In the genomic region with DNA sequence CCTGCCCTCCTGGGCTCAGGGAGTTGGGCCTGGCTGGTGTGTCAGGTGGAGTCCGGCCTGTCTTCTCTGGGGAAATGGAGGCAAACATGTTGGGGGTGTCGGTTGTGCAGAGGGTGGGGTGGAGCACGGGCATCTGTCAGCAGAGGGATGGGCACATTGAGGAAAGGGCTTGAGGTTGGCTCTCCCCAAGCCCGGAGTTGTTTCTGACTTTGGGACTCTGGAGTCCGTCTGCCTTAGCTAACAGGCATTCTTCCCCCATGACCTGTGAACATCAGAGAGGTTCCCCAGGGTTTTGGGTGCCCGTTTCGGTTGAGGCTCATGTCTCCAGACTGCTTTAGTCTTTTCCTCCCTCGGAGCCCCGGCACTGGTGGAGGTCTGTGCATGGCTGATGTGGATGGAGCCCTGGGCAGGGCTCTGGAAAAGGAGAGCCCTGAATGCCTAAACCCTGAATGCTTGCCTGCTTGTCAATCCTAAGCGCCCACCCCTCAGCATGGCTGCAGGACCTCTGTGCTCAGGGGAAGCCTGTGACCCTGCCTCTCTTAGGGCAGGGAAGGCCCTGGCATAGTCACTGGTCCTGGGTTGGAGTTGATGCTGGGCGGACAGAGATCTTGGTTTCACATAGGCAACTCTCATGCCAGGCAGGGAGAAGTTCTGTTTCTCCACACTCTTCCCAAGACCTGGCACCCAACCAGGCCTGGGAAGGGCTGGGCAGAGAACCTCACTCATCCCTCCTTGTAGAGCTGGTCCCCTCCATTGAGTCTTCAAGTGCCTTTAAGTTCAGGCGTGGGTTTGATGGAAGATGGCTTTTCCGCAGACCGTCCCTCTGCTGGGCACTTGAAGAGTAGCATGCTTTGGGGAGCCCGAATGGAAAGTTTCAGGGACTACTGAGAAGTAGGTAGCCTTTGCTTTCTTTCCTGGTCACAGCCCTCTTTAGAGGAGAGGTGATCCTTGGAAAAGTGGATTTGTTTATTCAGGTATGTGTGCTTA, we compare ENCODE assay signal across 8 cellular contexts. TPM values are rescaled to one million over a fixed set of nuclear protein-coding genes. Genes with fewer than 3 reads are reported as not detected.
A peak's percentile ranks its signal among the peaks of the same experiment; 100 is the strongest.
DNase-seq lines count a peak whose midpoint lies in the region; ATAC-seq and TF ChIP-seq lines count a peak whose summit lies in the region.

No MANE protein-coding gene starts in this region.

- H3K4me1 Mint-ChIP-seq in chondrocyte (ENCODE audit: low read depth) (no peaks in the 10 kb centered on the region), mesothelial cell of epicardium (peaks cover 1% of the 10 kb centered on the region)

- no peaks in the 10 kb centered on the region for H3K9me2 ChIP-seq in PC-3 (replicated peaks; ENCODE audit: low read length)

- no peaks in the 10 kb centered on the region for H4K20me1 ChIP-seq in PC-3 (ENCODE audit: low read length)

- CTCF ChIA-PET in PC-3 (lab: Charles Lee), result interaction anchor here (1.0 to 1.5 kb wide), 2 partner anchors 20 to 45 kb away, joined by 3 to 5 read pairs; no protein-coding TSS in a partner anchor

- no peaks in the 10 kb centered on the region for H3K9me3 ChIP-seq in PC-3 (ENCODE audit: low read length)

- ATAC-seq in HG02852 (IDR thresholded peaks at IDR 0.05; ENCODE audit: unreplicated experiment), result peak; percentile 54
- ATAC-seq in PC-3, result peak; percentile 67
- ATAC-seq in HG02884 (IDR thresholded peaks at IDR 0.05; ENCODE audit: unreplicated experiment), result no peak
- no peak for ATAC-seq in HG03196 (IDR thresholded peaks at IDR 0.05; ENCODE audit: unreplicated experiment)

- no peak overlapping the region for H3K9ac ChIP-seq in PC-3 (ENCODE audit: low read length)

- H3K4me3 Mint-ChIP-seq in chondrocyte (ENCODE audit: unreplicated experiment), result no peak overlapping the region
- H3K4me3 Mint-ChIP-seq in mesothelial cell of epicardium, result no peak overlapping the region

- no peak overlapping the region for H3K27ac Mint-ChIP-seq in chondrocyte (ENCODE audit: unreplicated experiment)
- H3K27ac Mint-ChIP-seq in mesothelial cell of epicardium, result no peak overlapping the region

- H3F3A ChIP-seq in PC-3 (ENCODE audit: low read length, unreplicated experiment), result no peaks in the 10 kb centered on the region

- H3K4me1 ChIP-seq in PC-3 (ENCODE audit: insufficient read depth, low read length), result no peaks in the 10 kb centered on the region

- peak; percentile 27 for DNase-seq in stimulated activated CD4-positive, alpha-beta T cell treated with anti-CD3 and anti-CD28 coated beads, Interleukin-1b, Interleukin-23, amount 100 ng/mL, for 48 hours
- DNase-seq in stimulated activated CD4-positive, alpha-beta T cell treated with anti-CD3 and anti-CD28 coated beads, Interleukin-2, amount 100 ng/mL, for 48 hours, result no peak
- DNase-seq in PC-3 (peak; percentile 56), chondrocyte (ENCODE audit: low spot score) (no peak), mesothelial cell of epicardium (ENCODE audit: low spot score in 2 of 2, unreplicated experiment in 2 of 2) (no peak)

- BruUV-seq in PC-3 (replicated peaks; lab: Mats Ljungman, UMichigan), result no TSS peak

- no peaks in the 10 kb centered on the region for H3K79me2 ChIP-seq in PC-3 (ENCODE audit: low read length)

- no peaks in the 10 kb centered on the region for H3K36me3 ChIP-seq in PC-3 (ENCODE audit: low read depth, low read length)

- no peak overlapping the region for H3K27ac ChIP-seq in PC-3 (ENCODE audit: low read length)

- intact Hi-C loops in PC-3 (cut with micrococcal nuclease), result no loop called here

- H3K36me3 Mint-ChIP-seq in chondrocyte (ENCODE audit: low read depth), result peaks cover 28% of the 10 kb centered on the region
- H3K36me3 Mint-ChIP-seq in mesothelial cell of epicardium, result peaks cover 36% of the 10 kb centered on the region

- no peaks in the 10 kb centered on the region for H3K27me3 Mint-ChIP-seq in chondrocyte (ENCODE audit: low read depth)
- no peaks in the 10 kb centered on the region for H3K27me3 Mint-ChIP-seq in mesothelial cell of epicardium (ENCODE audit: low read depth)

- no peak overlapping the region for H2AFZ ChIP-seq in PC-3 (ENCODE audit: low read length)

- peak; percentile 77 for TF ChIP-seq CTCF in PC-3 (conservative IDR thresholded peaks at IDR 0.05; ENCODE audit: low read depth, low read length)
- peak; percentile 81 for TF ChIP-seq CTCF in chondrocyte (IDR thresholded peaks at IDR 0.05)
- TF ChIP-seq CTCF in mesothelial cell of epicardium (IDR thresholded peaks at IDR 0.05; ENCODE audit: unreplicated experiment), result peak; percentile 73

- POLR2A ChIA-PET in PC-3 (lab: Charles Lee; ENCODE audit: unreplicated experiment), result no interaction called here

- H3K4me2 ChIP-seq in PC-3 (ENCODE audit: low read length), result no peak overlapping the region

- no peaks in the 10 kb centered on the region for H3K27me3 ChIP-seq in PC-3 (ENCODE audit: low read length)

- no peak overlapping the region for H3K4me3 ChIP-seq in PC-3 (ENCODE audit: low read length)

- H3K9me3 Mint-ChIP-seq in chondrocyte (ENCODE audit: low read depth), result no peaks in the 10 kb centered on the region
- no peaks in the 10 kb centered on the region for H3K9me3 Mint-ChIP-seq in mesothelial cell of epicardium

RNA-seq across cellular contexts. Expression of a gene that starts 13.0 kb away (rescaled TPM):
- total RNA-seq in PC-3 (2014; rRNA removed), result 2.7 and 3.1 TPM in 2 replicates
- 20.0 to 32.1 TPM (median 21.0 TPM) in 3 replicates for total RNA-seq in chondrocyte
- total RNA-seq in mesothelial cell of epicardium, result 171 to 173 TPM (median 173 TPM) in 3 replicates

RNA-seq across cellular contexts. Expression of a gene that starts 17.7 kb away (rescaled TPM):
- 2.9 and 3.4 TPM in 2 replicates for total RNA-seq in PC-3 (2014; rRNA removed)
- total RNA-seq in chondrocyte, result 5.2 to 6.1 TPM (median 5.5 TPM) in 3 replicates
- total RNA-seq in mesothelial cell of epicardium, result 3.9 to 5.5 TPM (median 4.8 TPM) in 3 replicates

RNA-seq across cellular contexts. Expression of a gene that starts 18.0 kb away (rescaled TPM):
- total RNA-seq in PC-3 (2014; rRNA removed) (50.9 and 51.6 TPM in 2 replicates), chondrocyte (44.4 to 53.8 TPM (median 53.7 TPM) in 3 replicates), mesothelial cell of epicardium (89.2 to 92.2 TPM (median 89.3 TPM) in 3 replicates)

RNA-seq across cellular contexts. Expression of a gene that starts 30.8 kb away (rescaled TPM):
- 24.7 and 29.8 TPM in 2 replicates for total RNA-seq in PC-3 (2014; rRNA removed)
- total RNA-seq in chondrocyte, result 34.6 to 52.9 TPM (median 35.3 TPM) in 3 replicates
- 56.7 to 69.3 TPM (median 64.2 TPM) in 3 replicates for total RNA-seq in mesothelial cell of epicardium

RNA-seq across cellular contexts. Expression of a gene that starts 43.8 kb away (rescaled TPM):
- total RNA-seq in PC-3 (2014; rRNA removed) (11.5 and 15.1 TPM in 2 replicates), chondrocyte (93.4 to 99.2 TPM (median 97.7 TPM) in 3 replicates), mesothelial cell of epicardium (291 to 298 TPM (median 292 TPM) in 3 replicates)

Comparison
In these comparisons a context has a peak if more than half of its experiments do, and no peak if none do; other contexts are left out.
1. DNase-seq: peak in stimulated activated CD4-positive, alpha-beta T cell treated with anti-CD3 and anti-CD28 coated beads, Interleukin-1b, Interleukin-23, amount 100 ng/mL, for 48 hours (single experiment) and PC-3 (single experiment); none in stimulated activated CD4-positive, alpha-beta T cell treated with anti-CD3 and anti-CD28 coated beads, Interleukin-2, amount 100 ng/mL, for 48 hours (0 of 2), chondrocyte (single experiment) and mesothelial cell of epicardium (0 of 2).
2. ATAC-seq: peak in HG02852 (single experiment) and PC-3 (single experiment); none in HG02884 (single experiment) and HG03196 (single experiment).
3. Peak in every context shown above with its lines, with median percentiles within 50 percentile points of each other: CTCF ChIP-seq.